ENCODE assay signal across 3 cellular contexts in the genomic region with DNA sequence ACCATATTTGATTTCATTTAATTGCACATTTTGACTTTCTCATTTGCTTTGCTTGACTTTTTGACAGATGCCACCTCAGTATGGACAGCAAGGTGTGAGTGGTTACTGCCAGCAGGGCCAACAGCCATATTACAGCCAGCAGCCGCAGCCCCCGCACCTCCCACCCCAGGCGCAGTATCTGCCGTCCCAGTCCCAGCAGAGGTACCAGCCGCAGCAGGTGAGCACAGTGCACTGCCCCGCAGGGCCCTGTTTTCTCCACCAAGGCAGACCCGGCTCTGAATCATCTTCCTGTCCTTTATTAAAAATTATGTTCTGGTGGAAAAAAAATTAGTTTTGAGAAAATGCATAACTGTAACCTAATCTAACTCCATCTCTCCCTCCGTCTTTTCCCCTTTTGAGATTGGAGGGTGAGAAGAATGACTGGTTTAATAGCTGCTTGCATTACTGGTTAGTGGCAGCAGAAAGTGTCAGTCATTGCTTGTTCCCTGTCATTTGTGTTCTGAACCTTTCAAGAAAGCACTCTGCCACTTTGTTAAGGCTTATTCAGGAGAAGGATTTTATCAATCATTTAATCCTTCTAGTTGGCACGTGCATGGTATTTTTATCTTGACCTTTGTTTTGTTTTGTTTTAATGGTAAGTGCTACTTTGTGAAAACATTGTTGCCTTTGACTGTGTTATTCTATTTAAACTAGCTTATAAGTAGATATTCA.
A peak's percentile ranks its signal among the peaks of the same experiment; 100 is the strongest.
TF ChIP-seq lines count a peak whose summit lies in the region.

No MANE protein-coding gene starts in this region.

TF ChIP-seq in HEK293T, 16 proteins besides CTCF, POLR2A, EP300 and RAD21:
- TF ChIP-seq ELF4 (IDR thresholded peaks at IDR 0.05), result no peak
- TF ChIP-seq HDGF (IDR thresholded peaks at IDR 0.05; ENCODE audit: borderline replicate concordance), result no peak
- TF ChIP-seq, protein P1, sequence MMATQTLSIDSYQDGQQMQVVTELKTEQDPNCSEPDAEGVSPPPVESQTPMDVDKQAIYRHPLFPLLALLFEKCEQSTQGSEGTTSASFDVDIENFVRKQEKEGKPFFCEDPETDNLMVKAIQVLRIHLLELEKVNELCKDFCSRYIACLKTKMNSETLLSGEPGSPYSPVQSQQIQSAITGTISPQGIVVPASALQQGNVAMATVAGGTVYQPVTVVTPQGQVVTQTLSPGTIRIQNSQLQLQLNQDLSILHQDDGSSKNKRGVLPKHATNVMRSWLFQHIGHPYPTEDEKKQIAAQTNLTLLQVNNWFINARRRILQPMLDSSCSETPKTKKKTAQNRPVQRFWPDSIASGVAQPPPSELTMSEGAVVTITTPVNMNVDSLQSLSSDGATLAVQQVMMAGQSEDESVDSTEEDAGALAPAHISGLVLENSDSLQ (IDR thresholded peaks at IDR 0.05), result peak; percentile 81

TF ChIP-seq in K562, 482 proteins besides CTCF, POLR2A, EP300 and RAD21:
- TF ChIP-seq ESRRA (IDR thresholded peaks at IDR 0.05; ENCODE audit: borderline replicate concordance, low read depth), result no peak

TF ChIP-seq in neural cell, 6 proteins besides CTCF, POLR2A, EP300 and RAD21:
- TF ChIP-seq POLR2AphosphoS5 (IDR thresholded peaks at IDR 0.05) (peak; percentile 84), TAF1 (IDR thresholded peaks at IDR 0.05; ENCODE audit: low read depth) (no peak), MXI1 (conservative IDR thresholded peaks at IDR 0.05; ENCODE audit: poor library complexity, severe bottlenecking) (peak; percentile 46)
